ENCODE assay signal across 1 cellular context in the genomic region with DNA sequence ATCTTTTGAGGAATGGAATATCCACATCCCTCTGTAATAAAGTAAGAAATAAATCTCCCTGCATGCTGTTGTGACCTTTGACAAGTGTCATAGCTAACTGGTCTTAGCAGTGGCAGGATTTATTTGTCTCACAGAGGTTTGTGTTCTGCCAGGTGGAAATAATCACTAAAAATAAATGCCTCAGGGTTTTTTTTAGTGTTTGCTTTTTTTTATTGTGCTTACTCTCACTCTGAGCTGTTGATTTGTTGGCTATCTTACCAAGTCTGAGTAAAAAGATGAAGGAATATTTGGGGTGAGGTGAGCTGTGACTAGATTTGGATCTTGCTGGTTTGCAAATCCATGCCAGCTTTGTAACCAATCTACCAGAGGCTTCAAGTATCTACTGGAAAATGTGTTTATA.
TF ChIP-seq lines count a peak whose summit lies in the region.

No MANE protein-coding gene starts in this region.

TF ChIP-seq in GM12878, 131 proteins besides CTCF, POLR2A, EP300 and RAD21 (continued from another document):
- TF ChIP-seq, protein P1, sequence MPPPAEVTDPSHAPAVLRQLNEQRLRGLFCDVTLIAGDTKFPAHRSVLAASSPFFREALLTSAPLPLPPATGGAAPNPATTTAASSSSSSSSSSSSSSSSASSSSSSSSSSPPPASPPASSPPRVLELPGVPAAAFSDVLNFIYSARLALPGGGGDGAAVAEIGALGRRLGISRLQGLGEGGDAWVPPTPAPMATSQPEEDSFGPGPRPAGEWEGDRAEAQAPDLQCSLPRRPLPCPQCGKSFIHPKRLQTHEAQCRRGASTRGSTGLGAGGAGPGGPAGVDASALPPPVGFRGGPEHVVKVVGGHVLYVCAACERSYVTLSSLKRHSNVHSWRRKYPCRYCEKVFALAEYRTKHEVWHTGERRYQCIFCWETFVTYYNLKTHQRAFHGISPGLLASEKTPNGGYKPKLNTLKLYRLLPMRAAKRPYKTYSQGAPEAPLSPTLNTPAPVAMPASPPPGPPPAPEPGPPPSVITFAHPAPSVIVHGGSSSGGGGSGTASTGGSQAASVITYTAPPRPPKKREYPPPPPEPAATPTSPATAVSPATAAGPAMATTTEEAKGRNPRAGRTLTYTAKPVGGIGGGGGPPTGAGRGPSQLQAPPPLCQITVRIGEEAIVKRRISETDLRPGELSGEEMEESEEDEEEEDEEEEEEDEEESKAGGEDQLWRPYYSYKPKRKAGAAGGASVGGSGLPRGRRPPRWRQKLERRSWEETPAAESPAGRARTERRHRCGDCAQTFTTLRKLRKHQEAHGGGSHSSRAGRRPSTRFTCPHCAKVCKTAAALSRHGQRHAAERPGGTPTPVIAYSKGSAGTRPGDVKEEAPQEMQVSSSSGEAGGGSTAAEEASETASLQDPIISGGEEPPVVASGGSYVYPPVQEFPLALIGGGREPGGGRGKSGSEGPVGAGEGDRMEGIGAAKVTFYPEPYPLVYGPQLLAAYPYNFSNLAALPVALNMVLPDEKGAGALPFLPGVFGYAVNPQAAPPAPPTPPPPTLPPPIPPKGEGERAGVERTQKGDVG (CRISPR knock-in tag; IDR thresholded peaks at IDR 0.05) = no peak
- TF ChIP-seq RCOR1 (conservative IDR thresholded peaks at IDR 0.05; ENCODE audit: low read depth, low read length) (no peak), BHLHE40 (IDR thresholded peaks at IDR 0.05; ENCODE audit: borderline replicate concordance in 1 of 2, low read depth in 2 of 2, low read length in 1 of 2) (no peak), SPI1 (IDR thresholded peaks at IDR 0.05; ENCODE audit: borderline replicate concordance, insufficient read depth, low read depth, low read length) (no peak), YY1 (IDR thresholded peaks at IDR 0.05; ENCODE audit: low read depth, low read length) (no peak), DPF2 (IDR thresholded peaks at IDR 0.05) (no peak)
- TF ChIP-seq, protein P2, sequence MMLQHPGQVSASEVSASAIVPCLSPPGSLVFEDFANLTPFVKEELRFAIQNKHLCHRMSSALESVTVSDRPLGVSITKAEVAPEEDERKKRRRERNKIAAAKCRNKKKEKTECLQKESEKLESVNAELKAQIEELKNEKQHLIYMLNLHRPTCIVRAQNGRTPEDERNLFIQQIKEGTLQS (IDR thresholded peaks at IDR 0.05; ENCODE audit: borderline replicate concordance, extremely low read depth, low read depth, low read length) = no peak
- TF ChIP-seq, protein P3, sequence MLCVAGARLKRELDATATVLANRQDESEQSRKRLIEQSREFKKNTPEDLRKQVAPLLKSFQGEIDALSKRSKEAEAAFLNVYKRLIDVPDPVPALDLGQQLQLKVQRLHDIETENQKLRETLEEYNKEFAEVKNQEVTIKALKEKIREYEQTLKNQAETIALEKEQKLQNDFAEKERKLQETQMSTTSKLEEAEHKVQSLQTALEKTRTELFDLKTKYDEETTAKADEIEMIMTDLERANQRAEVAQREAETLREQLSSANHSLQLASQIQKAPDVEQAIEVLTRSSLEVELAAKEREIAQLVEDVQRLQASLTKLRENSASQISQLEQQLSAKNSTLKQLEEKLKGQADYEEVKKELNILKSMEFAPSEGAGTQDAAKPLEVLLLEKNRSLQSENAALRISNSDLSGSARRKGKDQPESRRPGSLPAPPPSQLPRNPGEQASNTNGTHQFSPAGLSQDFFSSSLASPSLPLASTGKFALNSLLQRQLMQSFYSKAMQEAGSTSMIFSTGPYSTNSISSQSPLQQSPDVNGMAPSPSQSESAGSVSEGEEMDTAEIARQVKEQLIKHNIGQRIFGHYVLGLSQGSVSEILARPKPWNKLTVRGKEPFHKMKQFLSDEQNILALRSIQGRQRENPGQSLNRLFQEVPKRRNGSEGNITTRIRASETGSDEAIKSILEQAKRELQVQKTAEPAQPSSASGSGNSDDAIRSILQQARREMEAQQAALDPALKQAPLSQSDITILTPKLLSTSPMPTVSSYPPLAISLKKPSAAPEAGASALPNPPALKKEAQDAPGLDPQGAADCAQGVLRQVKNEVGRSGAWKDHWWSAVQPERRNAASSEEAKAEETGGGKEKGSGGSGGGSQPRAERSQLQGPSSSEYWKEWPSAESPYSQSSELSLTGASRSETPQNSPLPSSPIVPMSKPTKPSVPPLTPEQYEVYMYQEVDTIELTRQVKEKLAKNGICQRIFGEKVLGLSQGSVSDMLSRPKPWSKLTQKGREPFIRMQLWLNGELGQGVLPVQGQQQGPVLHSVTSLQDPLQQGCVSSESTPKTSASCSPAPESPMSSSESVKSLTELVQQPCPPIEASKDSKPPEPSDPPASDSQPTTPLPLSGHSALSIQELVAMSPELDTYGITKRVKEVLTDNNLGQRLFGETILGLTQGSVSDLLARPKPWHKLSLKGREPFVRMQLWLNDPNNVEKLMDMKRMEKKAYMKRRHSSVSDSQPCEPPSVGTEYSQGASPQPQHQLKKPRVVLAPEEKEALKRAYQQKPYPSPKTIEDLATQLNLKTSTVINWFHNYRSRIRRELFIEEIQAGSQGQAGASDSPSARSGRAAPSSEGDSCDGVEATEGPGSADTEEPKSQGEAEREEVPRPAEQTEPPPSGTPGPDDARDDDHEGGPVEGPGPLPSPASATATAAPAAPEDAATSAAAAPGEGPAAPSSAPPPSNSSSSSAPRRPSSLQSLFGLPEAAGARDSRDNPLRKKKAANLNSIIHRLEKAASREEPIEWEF (IDR thresholded peaks at IDR 0.05; ENCODE audit: insufficient replicate concordance, low read depth, low read length) = no peak
